ENCODE assay signal across 13 cellular contexts in genomic region chr11:132202621-132203020, GRCh38.
"Had no signal": no experiment of that assay in that cellular context is flagged by ENCODE, and none has a peak within 500 bp of the region (broad histone marks: within the 10 kb centered on the region; RNA-seq: fewer than 3 reads in every experiment).

No MANE protein-coding gene starts in this region.

- DNase-seq: activated CD4-positive, alpha-beta T cell treated with anti-CD3 and anti-CD28 coated beads for 4 hours; activated naive CD4-positive, alpha-beta T cell treated with Interleukin-2 at 50 U/mL for 16 hours; activated naive CD8-positive, alpha-beta T cell treated with anti-CD3 and anti-CD28 coated beads, Interleukin-2, amount 50 U/mL, for 24 hours; body of pancreas; central memory CD4-positive, alpha-beta T cell; dermis blood vessel endothelial cell; heart left ventricle; islet precursor cell; stimulated activated CD4-positive, alpha-beta T cell treated with anti-CD3 and anti-CD28 coated beads, Interleukin-15, amount 100 ng/mL, for 24 hours; stimulated activated CD4-positive, alpha-beta T cell treated with anti-CD3 and anti-CD28 coated beads, Interleukin-4, amount 100 ng/mL, for 24 hours; stomach had no signal

- H3K27ac ChIP-seq: body of pancreas, heart left ventricle, stomach had no signal

- ATAC-seq: activated naive CD8-positive, alpha-beta T cell treated with anti-CD3 and anti-CD28 coated beads, Interleukin-2, amount 50 U/mL, for 24 hours; body of pancreas; heart left ventricle; left lobe of liver; natural killer cell treated with Interleukin-12 subunit alpha and Interleukin-12 subunit beta and Interleukin-15 and Interleukin-18, amount 100 ng/mL, for 72 hours had no signal

- H3K27me3 ChIP-seq: body of pancreas had no signal

- H3K9me3 ChIP-seq: body of pancreas, heart left ventricle, stomach had no signal

- H3K4me3 ChIP-seq: body of pancreas, heart left ventricle, stomach had no signal

- H3K36me3 ChIP-seq: heart left ventricle, stomach had no signal

- H3K4me1 ChIP-seq: body of pancreas, heart left ventricle, stomach had no signal
